Comparison of ENCODE assay signal across 1 cellular context in the genomic region with DNA sequence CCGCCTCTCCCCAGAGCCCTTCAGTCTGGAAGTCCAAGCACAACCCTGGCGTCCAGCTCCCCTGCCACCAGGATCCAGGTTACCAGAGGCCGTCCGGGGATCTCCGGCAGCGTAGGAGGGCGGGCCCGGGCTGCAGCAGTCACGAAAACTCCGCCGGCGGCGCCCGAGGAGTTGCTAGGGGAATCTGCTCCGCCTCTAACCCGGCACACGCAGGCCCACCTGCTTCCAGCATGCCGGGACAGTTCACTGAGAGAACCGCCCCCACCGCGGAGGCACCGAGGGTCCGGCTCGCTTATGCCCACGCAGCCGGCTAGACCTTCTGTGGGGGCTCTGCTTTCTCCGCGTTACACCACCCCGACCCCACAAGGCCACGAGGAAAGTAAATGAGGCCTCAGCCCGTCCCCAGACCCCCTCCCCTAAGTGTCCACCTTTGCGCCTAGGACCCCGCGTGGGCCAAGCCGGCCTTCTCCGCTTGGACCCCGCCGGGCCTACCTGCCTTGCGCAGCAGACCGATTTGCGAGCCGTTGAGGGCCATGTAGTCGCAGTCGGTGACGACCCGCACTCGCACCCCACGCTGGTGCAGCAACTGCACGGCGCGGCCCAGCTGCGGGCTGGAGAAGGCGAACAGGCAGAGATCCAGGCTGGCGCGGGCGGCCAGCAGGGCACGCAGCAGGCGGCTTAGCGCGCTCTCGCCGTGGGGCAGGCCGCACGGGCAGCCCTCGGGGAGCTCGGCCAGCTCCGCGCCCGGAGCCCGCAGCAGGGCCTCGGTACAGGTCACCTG.
TF ChIP-seq lines count a peak whose summit lies in the region.

No MANE protein-coding gene starts in this region.

TF ChIP-seq in K562, 482 proteins besides CTCF, POLR2A, EP300 and RAD21 (continued from another document):
- TF ChIP-seq, protein P1, sequence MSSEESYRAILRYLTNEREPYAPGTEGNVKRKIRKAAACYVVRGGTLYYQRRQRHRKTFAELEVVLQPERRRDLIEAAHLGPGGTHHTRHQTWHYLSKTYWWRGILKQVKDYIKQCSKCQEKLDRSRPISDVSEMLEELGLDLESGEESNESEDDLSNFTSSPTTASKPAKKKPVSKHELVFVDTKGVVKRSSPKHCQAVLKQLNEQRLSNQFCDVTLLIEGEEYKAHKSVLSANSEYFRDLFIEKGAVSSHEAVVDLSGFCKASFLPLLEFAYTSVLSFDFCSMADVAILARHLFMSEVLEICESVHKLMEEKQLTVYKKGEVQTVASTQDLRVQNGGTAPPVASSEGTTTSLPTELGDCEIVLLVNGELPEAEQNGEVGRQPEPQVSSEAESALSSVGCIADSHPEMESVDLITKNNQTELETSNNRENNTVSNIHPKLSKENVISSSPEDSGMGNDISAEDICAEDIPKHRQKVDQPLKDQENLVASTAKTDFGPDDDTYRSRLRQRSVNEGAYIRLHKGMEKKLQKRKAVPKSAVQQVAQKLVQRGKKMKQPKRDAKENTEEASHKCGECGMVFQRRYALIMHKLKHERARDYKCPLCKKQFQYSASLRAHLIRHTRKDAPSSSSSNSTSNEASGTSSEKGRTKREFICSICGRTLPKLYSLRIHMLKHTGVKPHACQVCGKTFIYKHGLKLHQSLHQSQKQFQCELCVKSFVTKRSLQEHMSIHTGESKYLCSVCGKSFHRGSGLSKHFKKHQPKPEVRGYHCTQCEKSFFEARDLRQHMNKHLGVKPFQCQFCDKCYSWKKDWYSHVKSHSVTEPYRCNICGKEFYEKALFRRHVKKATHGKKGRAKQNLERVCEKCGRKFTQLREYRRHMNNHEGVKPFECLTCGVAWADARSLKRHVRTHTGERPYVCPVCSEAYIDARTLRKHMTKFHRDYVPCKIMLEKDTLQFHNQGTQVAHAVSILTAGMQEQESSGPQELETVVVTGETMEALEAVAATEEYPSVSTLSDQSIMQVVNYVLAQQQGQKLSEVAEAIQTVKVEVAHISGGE (CRISPR knock-in tag; IDR thresholded peaks at IDR 0.05), result 0 out of 6 replicates have a peak, but pooled peaks of 1 of the 3 experiments have one; percentile 41
- TF ChIP-seq ZNF589 (CRISPR knock-in tag; IDR thresholded peaks at IDR 0.05; ENCODE audit: low read depth), result no peak
- TF ChIP-seq, protein P2, sequence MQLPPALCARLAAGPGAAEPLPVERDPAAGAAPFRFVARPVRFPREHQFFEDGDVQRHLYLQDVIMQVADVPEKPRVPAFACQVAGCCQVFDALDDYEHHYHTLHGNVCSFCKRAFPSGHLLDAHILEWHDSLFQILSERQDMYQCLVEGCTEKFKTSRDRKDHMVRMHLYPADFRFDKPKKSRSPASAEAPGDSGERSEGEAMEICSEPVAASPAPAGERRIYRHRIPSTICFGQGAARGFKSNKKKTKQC (CRISPR knock-in tag; IDR thresholded peaks at IDR 0.05), result no peak
- TF ChIP-seq, protein P3, sequence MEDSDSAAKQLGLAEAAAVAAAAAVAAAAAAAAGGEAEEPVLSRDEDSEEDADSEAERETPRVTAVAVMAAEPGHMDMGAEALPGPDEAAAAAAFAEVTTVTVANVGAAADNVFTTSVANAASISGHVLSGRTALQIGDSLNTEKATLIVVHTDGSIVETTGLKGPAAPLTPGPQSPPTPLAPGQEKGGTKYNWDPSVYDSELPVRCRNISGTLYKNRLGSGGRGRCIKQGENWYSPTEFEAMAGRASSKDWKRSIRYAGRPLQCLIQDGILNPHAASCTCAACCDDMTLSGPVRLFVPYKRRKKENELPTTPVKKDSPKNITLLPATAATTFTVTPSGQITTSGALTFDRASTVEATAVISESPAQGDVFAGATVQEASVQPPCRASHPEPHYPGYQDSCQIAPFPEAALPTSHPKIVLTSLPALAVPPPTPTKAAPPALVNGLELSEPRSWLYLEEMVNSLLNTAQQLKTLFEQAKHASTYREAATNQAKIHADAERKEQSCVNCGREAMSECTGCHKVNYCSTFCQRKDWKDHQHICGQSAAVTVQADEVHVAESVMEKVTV (CRISPR knock-in tag; IDR thresholded peaks at IDR 0.05), result no peak
- no peak for TF ChIP-seq FIP1L1 (IDR thresholded peaks at IDR 0.05; ENCODE audit: low read depth, low read length, poor library complexity, severe bottlenecking)
- no peak for TF ChIP-seq BRD4 (IDR thresholded peaks at IDR 0.05)
- no peak for TF ChIP-seq CBX3 (IDR thresholded peaks at IDR 0.05; ENCODE audit: borderline replicate concordance in 1 of 2, low read length in 2 of 2)
- no peak for TF ChIP-seq ZNF695 (CRISPR knock-in tag; IDR thresholded peaks at IDR 0.05)
- TF ChIP-seq, protein P4, sequence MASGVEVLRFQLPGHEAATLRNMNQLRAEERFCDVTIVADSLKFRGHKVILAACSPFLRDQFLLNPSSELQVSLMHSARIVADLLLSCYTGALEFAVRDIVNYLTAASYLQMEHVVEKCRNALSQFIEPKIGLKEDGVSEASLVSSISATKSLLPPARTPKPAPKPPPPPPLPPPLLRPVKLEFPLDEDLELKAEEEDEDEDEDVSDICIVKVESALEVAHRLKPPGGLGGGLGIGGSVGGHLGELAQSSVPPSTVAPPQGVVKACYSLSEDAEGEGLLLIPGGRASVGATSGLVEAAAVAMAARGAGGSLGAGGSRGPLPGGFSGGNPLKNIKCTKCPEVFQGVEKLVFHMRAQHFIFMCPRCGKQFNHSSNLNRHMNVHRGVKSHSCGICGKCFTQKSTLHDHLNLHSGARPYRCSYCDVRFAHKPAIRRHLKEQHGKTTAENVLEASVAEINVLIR (CRISPR knock-in tag; IDR thresholded peaks at IDR 0.05), result no peak
- TF ChIP-seq, protein P5, sequence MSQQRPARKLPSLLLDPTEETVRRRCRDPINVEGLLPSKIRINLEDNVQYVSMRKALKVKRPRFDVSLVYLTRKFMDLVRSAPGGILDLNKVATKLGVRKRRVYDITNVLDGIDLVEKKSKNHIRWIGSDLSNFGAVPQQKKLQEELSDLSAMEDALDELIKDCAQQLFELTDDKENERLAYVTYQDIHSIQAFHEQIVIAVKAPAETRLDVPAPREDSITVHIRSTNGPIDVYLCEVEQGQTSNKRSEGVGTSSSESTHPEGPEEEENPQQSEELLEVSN (IDR thresholded peaks at IDR 0.05; ENCODE audit: borderline replicate concordance in 1 of 2, extremely low read depth in 1 of 2, insufficient read depth in 1 of 2, insufficient read length in 1 of 2, low read depth in 1 of 2, low read length in 1 of 2, poor library complexity in 1 of 2, severe bottlenecking in 1 of 2), result peak in 1 of 2 experiments; percentile 40
- no peak for TF ChIP-seq ZNF184 (CRISPR knock-in tag; IDR thresholded peaks at IDR 0.05)
- no peak for TF ChIP-seq RCOR1 (IDR thresholded peaks at IDR 0.05; ENCODE audit: borderline replicate concordance in 1 of 2, low read depth in 2 of 2, low read length in 2 of 2)
- TF ChIP-seq, protein P6, sequence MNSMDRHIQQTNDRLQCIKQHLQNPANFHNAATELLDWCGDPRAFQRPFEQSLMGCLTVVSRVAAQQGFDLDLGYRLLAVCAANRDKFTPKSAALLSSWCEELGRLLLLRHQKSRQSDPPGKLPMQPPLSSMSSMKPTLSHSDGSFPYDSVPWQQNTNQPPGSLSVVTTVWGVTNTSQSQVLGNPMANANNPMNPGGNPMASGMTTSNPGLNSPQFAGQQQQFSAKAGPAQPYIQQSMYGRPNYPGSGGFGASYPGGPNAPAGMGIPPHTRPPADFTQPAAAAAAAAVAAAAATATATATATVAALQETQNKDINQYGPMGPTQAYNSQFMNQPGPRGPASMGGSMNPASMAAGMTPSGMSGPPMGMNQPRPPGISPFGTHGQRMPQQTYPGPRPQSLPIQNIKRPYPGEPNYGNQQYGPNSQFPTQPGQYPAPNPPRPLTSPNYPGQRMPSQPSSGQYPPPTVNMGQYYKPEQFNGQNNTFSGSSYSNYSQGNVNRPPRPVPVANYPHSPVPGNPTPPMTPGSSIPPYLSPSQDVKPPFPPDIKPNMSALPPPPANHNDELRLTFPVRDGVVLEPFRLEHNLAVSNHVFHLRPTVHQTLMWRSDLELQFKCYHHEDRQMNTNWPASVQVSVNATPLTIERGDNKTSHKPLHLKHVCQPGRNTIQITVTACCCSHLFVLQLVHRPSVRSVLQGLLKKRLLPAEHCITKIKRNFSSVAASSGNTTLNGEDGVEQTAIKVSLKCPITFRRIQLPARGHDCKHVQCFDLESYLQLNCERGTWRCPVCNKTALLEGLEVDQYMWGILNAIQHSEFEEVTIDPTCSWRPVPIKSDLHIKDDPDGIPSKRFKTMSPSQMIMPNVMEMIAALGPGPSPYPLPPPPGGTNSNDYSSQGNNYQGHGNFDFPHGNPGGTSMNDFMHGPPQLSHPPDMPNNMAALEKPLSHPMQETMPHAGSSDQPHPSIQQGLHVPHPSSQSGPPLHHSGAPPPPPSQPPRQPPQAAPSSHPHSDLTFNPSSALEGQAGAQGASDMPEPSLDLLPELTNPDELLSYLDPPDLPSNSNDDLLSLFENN (IDR thresholded peaks at IDR 0.05; ENCODE audit: low read depth in 2 of 2, low read length in 2 of 2), result no peak
- TF ChIP-seq ELF1 (tag; IDR thresholded peaks at IDR 0.05), result no peak
- no peak for TF ChIP-seq HNRNPL (IDR thresholded peaks at IDR 0.05; ENCODE audit: low read depth, low read length)
- TF ChIP-seq ZNF584 (CRISPR knock-in tag; IDR thresholded peaks at IDR 0.05; ENCODE audit: low read depth), result no peak
- TF ChIP-seq ZNF699 (CRISPR knock-in tag; IDR thresholded peaks at IDR 0.05; ENCODE audit: insufficient replicate concordance), result no peak
